ENCODE assay signal across 9 cellular contexts in genomic region chr21:36981049-36981391, GRCh38. TPM values are rescaled to one million over a fixed set of nuclear protein-coding genes. Genes with fewer than 3 reads are reported as not detected.
DNase-seq lines count a peak whose midpoint lies in the region; ATAC-seq and TF ChIP-seq lines count a peak whose summit lies in the region.
"Had no signal": no experiment of that assay in that cellular context is flagged by ENCODE, and none has a peak within 500 bp of the region (broad histone marks: within the 10 kb centered on the region; RNA-seq: fewer than 3 reads in every experiment).

No MANE protein-coding gene starts in this region.

- 23 to 50% methylated on average over 2 of the region's 2 CpGs for WGBS in heart right ventricle, 2 donors
- WGBS in mesodermal cell (ENCODE audit: insufficient coverage in 2 of 2), 2 experiments, result no CpG with 5 or more reads among the region's 2 CpGs
- 11 to 21% methylated on average over 2 of the region's 2 CpGs for WGBS in testis, 2 donors

- ATAC-seq in heart right ventricle, result no peak
- no peak for ATAC-seq in left cardiac atrium
- ATAC-seq in upper lobe of right lung, result no peak

- peak overlapping the region; percentile 24 to 66 (median 58) for H3K4me3 ChIP-seq in heart right ventricle
- H3K4me3 ChIP-seq in brain microvascular endothelial cell (ENCODE audit: low read depth, low read length), result peak overlapping the region; percentile 57
- peak overlapping the region; percentile 26 for H3K4me3 ChIP-seq in mesodermal cell (ENCODE audit: extremely low read depth, insufficient read depth, low read length, poor library complexity, severe bottlenecking)
- peak overlapping the region; percentile 53 for H3K4me3 ChIP-seq in upper lobe of right lung
- H3K4me3 ChIP-seq in testis, result peak overlapping the region in 1 of 2 donors; percentile 65

- TF ChIP-seq POLR2A in testis (IDR thresholded peaks at IDR 0.05), result no peak

- TF ChIP-seq CTCF in heart right ventricle (IDR thresholded peaks at IDR 0.05) (no peak), brain microvascular endothelial cell (IDR thresholded peaks at IDR 0.05; ENCODE audit: low read depth, low read length, missing control alignments) (no peak), upper lobe of right lung (IDR thresholded peaks at IDR 0.05) (no peak), testis (IDR thresholded peaks at IDR 0.05) (no peak)

- H3K36me3 ChIP-seq in heart right ventricle, result no peaks in the 10 kb centered on the region
- H3K36me3 ChIP-seq in brain microvascular endothelial cell (replicated peaks), result no peaks in the 10 kb centered on the region
- H3K36me3 ChIP-seq in mesodermal cell (ENCODE audit: control insufficient read depth, insufficient read depth, low read length), result no peaks in the 10 kb centered on the region
- no peaks in the 10 kb centered on the region for H3K36me3 ChIP-seq in upper lobe of right lung
- H3K36me3 ChIP-seq in testis (ENCODE audit: low read depth, missing control alignments), result no peaks in the 10 kb centered on the region

- H3K27ac ChIP-seq in heart right ventricle (peak overlapping the region in 1 of 10 donors; percentile 25), brain microvascular endothelial cell (no peak overlapping the region), mesodermal cell (ENCODE audit: low read depth, low read length, severe bottlenecking) (no peak overlapping the region), upper lobe of right lung (peak overlapping the region; percentile 5), testis (peak overlapping the region in 1 of 2 donors; percentile 15)

- H3K27me3 ChIP-seq in heart right ventricle, result peaks cover 0 to 19% (median 0%) of the 10 kb centered on the region in 7 donors
- no peaks in the 10 kb centered on the region for H3K27me3 ChIP-seq in brain microvascular endothelial cell (replicated peaks)
- H3K27me3 ChIP-seq in upper lobe of right lung, result no peaks in the 10 kb centered on the region
- H3K27me3 ChIP-seq in testis, result no peaks in the 10 kb centered on the region

- H3K9me3 ChIP-seq in heart right ventricle (no peaks in the 10 kb centered on the region), mesodermal cell (ENCODE audit: control insufficient read depth, low read length) (no peaks in the 10 kb centered on the region), upper lobe of right lung (no peaks in the 10 kb centered on the region), testis (no peaks in the 10 kb centered on the region)

- intact Hi-C loops in heart right ventricle (cut with DNase I) (loop anchor here in 2 of 10 donors (10.0 kb wide), 1 partner anchor 94 kb away; the partner anchor contains the start of genes PIGP (in 2 of the 2) and TTC3 (in 2 of the 2)), left cardiac atrium (cut with DNase I) (no loop called here), upper lobe of right lung (cut with DNase I) (no loop called here), testis (cut with DNase I; ENCODE audit: low total_unique reads) (no loop called here)

- in situ Hi-C loops in brain microvascular endothelial cell (cut with HindIII; ENCODE audit: low pct_ligation_motif_present, low sequenced_read_pairs), result no loop called here

- no peak for DNase-seq in heart right ventricle
- DNase-seq in left cardiac atrium, result no peak
- no peak for DNase-seq in brain microvascular endothelial cell
- no peak for DNase-seq in upper lobe of right lung
- no peak for DNase-seq in testis
- no peak for DNase-seq in RPMI8226
- no peak for DNase-seq in NCI-H510A treated with DMSO at 0.1 percent for 48 hours (lab: John Stamatoyannopoulos, UW)

- H3K4me1 ChIP-seq in heart right ventricle, result peaks cover 0 to 22% (median 12%) of the 10 kb centered on the region in 9 donors
- H3K4me1 ChIP-seq in mesodermal cell (ENCODE audit: control insufficient read depth, insufficient read depth, low read length, poor library complexity, severe bottlenecking), result no peaks in the 10 kb centered on the region
- peaks cover 14% of the 10 kb centered on the region for H3K4me1 ChIP-seq in upper lobe of right lung
- H3K4me1 ChIP-seq in testis, result peaks cover 6% of the 10 kb centered on the region

RNA-seq across cellular contexts. Expression of gene HLCS, which starts 14.6 kb away (rescaled TPM):
- total RNA-seq in heart right ventricle (1 to 10 TPM; 5.0 to 9.6 (median 7.5) TPM), left cardiac atrium (1 to 10 TPM; 8.3 to 8.9 TPM), upper lobe of right lung (16.0 TPM), testis (10 to 100 TPM; 30.1 to 38.1 TPM)
- polyA plus RNA-seq in heart right ventricle (1 to 10 TPM; 2.0 to 2.5 TPM), testis (ENCODE audit: insufficient read depth, low read depth, low replicate concordance) (19.5 TPM)
- polyA plus RNA-seq in mesodermal cell (2013, experiment 1 of 2), result 13.8 TPM
- polyA plus RNA-seq in mesodermal cell (2013, experiment 2 of 2), result 13.9 TPM

RNA-seq across cellular contexts. Expression of gene RIPPLY3, which starts 25.5 kb away (rescaled TPM):
- total RNA-seq in heart right ventricle (not detected), left cardiac atrium (not detected), upper lobe of right lung (not detected), testis (under 1 TPM; 0.31 to 0.47 TPM)
- polyA plus RNA-seq in heart right ventricle (under 1 TPM in 1 of 2 donors, not detected in 1; 0.03 TPM), testis (ENCODE audit: insufficient read depth, low read depth, low replicate concordance) (0.25 TPM)
- polyA plus RNA-seq in mesodermal cell (2013, experiment 1 of 2), result 2.3 TPM
- 1.6 TPM for polyA plus RNA-seq in mesodermal cell (2013, experiment 2 of 2)
- total RNA-seq: T-helper 1 cell treated with Interleukin-12 subunit alpha and Interleukin-12 subunit beta and Interleukin-4 antibody, amounts not matched to agents 30 ng/mL and 1 ng/mL, for 36 hours had no signal
